Comparison of ENCODE assay signal across 1 cellular context in genomic region chr12:31518680-31519227, GRCh38.
TF ChIP-seq lines count a peak whose summit lies in the region.

No MANE protein-coding gene starts in this region.

TF ChIP-seq in HEK293, 187 proteins besides CTCF, POLR2A, EP300 and RAD21 (continued from another document):
- TF ChIP-seq PRDM2 (tag by site-specific recombination; IDR thresholded peaks at IDR 0.05; ENCODE audit: borderline replicate concordance) (no peak), ZNF184 (tag by site-specific recombination; IDR thresholded peaks at IDR 0.05) (0 out of 2 replicates have a peak, but pooled peaks have one; percentile 16), KLF10 (tag by site-specific recombination; IDR thresholded peaks at IDR 0.05) (peak; percentile 45; the same call in 1 of the 2 replicates), ZFP41 (tag by site-specific recombination; IDR thresholded peaks at IDR 0.05; ENCODE audit: borderline replicate concordance) (no peak), ZBTB48 (tag by site-specific recombination; IDR thresholded peaks at IDR 0.05) (peak; percentile 64), MZF1 (tag by site-specific recombination; IDR thresholded peaks at IDR 0.05; ENCODE audit: borderline replicate concordance) (0 out of 2 replicates have a peak, but pooled peaks have one; percentile 23), ZNF280C (tag by site-specific recombination; IDR thresholded peaks at IDR 0.05) (no peak), ZNF571 (tag by site-specific recombination; IDR thresholded peaks at IDR 0.05) (no peak), ZNF660 (tag by site-specific recombination; IDR thresholded peaks at IDR 0.05) (peak; percentile 61; the same call in 1 of the 2 replicates), ZNF362 (tag by site-specific recombination; IDR thresholded peaks at IDR 0.05) (peak; percentile 91), ZNF629 (tag by site-specific recombination; IDR thresholded peaks at IDR 0.05) (peak; percentile 84), ZNF214 (tag by site-specific recombination; IDR thresholded peaks at IDR 0.05; ENCODE audit: borderline replicate concordance) (no peak), WT1 (tag by site-specific recombination; IDR thresholded peaks at IDR 0.05) (peak; percentile 74), ZNF24 (tag by site-specific recombination; IDR thresholded peaks at IDR 0.05) (peak; percentile 60; the same call in 1 of the 2 replicates), ZEB2 (tag by site-specific recombination; IDR thresholded peaks at IDR 0.05) (peak; percentile 54), ZNF354C (tag by site-specific recombination; IDR thresholded peaks at IDR 0.05; ENCODE audit: borderline replicate concordance, low read depth) (no peak), ZNF677 (tag by site-specific recombination; IDR thresholded peaks at IDR 0.05) (no peak), GLIS1 (tag by site-specific recombination; IDR thresholded peaks at IDR 0.05) (peak; percentile 37; the same call in 1 of the 2 replicates), OSR2 (tag by site-specific recombination; IDR thresholded peaks at IDR 0.05) (peak; percentile 34; the same call in 1 of the 2 replicates), TSHZ1 (tag by site-specific recombination; IDR thresholded peaks at IDR 0.05; ENCODE audit: borderline replicate concordance) (0 out of 2 replicates have a peak, but pooled peaks have one; percentile 50), ZNF133 (tag by site-specific recombination; IDR thresholded peaks at IDR 0.05) (0 out of 2 replicates have a peak, but pooled peaks have one; percentile 35), ZBTB21 (tag by site-specific recombination; IDR thresholded peaks at IDR 0.05) (peak; percentile 45), ZNF544 (tag by site-specific recombination; IDR thresholded peaks at IDR 0.05) (no peak), ZNF585B (tag by site-specific recombination; IDR thresholded peaks at IDR 0.05) (no peak), ZNF514 (tag by site-specific recombination; IDR thresholded peaks at IDR 0.05) (no peak), ZNF169 (tag by site-specific recombination; IDR thresholded peaks at IDR 0.05) (no peak), ZNF830 (tag by site-specific recombination; IDR thresholded peaks at IDR 0.05; ENCODE audit: low read depth) (no peak), ZNF426 (tag by site-specific recombination; IDR thresholded peaks at IDR 0.05) (no peak), ZBTB1 (tag by site-specific recombination; IDR thresholded peaks at IDR 0.05) (no peak), ZFP69B (tag by site-specific recombination; IDR thresholded peaks at IDR 0.05) (0 out of 2 replicates have a peak, but pooled peaks have one; percentile 17), ZBTB8A (tag by site-specific recombination; IDR thresholded peaks at IDR 0.05) (0 out of 2 replicates have a peak, but pooled peaks have one; percentile 9), FEZF1 (tag by site-specific recombination; IDR thresholded peaks at IDR 0.05) (peak; percentile 68), ZNF394 (tag by site-specific recombination; IDR thresholded peaks at IDR 0.05; ENCODE audit: borderline replicate concordance) (peak; percentile 40; the same call in 1 of the 2 replicates), ZNF335 (tag by site-specific recombination; conservative IDR thresholded peaks at IDR 0.05) (0 out of 2 replicates have a peak, but pooled peaks have one; percentile 23), ZNF248 (tag by site-specific recombination; IDR thresholded peaks at IDR 0.05) (no peak), OVOL3 (tag by site-specific recombination; IDR thresholded peaks at IDR 0.05) (no peak), ZNF561 (tag by site-specific recombination; IDR thresholded peaks at IDR 0.05; ENCODE audit: borderline replicate concordance) (0 out of 2 replicates have a peak, but pooled peaks have one; percentile 11), ZNF501 (tag by site-specific recombination; IDR thresholded peaks at IDR 0.05) (no peak), SALL2 (tag by site-specific recombination; IDR thresholded peaks at IDR 0.05; ENCODE audit: borderline replicate concordance) (no peak)
- TF ChIP-seq, protein P1, sequence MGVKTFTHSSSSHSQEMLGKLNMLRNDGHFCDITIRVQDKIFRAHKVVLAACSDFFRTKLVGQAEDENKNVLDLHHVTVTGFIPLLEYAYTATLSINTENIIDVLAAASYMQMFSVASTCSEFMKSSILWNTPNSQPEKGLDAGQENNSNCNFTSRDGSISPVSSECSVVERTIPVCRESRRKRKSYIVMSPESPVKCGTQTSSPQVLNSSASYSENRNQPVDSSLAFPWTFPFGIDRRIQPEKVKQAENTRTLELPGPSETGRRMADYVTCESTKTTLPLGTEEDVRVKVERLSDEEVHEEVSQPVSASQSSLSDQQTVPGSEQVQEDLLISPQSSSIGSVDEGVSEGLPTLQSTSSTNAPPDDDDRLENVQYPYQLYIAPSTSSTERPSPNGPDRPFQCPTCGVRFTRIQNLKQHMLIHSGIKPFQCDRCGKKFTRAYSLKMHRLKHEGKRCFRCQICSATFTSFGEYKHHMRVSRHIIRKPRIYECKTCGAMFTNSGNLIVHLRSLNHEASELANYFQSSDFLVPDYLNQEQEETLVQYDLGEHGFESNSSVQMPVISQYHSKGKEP (tag by site-specific recombination; IDR thresholded peaks at IDR 0.05): peak; percentile 100
- TF ChIP-seq, protein P2, sequence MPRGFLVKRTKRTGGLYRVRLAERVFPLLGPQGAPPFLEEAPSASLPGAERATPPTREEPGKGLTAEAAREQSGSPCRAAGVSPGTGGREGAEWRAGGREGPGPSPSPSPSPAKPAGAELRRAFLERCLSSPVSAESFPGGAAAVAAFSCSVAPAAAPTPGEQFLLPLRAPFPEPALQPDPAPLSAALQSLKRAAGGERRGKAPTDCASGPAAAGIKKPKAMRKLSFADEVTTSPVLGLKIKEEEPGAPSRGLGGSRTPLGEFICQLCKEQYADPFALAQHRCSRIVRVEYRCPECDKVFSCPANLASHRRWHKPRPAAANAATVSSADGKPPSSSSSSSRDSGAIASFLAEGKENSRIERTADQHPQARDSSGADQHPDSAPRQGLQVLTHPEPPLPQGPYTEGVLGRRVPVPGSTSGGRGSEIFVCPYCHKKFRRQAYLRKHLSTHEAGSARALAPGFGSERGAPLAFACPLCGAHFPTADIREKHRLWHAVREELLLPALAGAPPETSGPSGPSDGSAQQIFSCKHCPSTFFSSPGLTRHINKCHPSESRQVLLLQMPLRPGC (tag by site-specific recombination; IDR thresholded peaks at IDR 0.05): peak; percentile 61
- TF ChIP-seq, protein P3, sequence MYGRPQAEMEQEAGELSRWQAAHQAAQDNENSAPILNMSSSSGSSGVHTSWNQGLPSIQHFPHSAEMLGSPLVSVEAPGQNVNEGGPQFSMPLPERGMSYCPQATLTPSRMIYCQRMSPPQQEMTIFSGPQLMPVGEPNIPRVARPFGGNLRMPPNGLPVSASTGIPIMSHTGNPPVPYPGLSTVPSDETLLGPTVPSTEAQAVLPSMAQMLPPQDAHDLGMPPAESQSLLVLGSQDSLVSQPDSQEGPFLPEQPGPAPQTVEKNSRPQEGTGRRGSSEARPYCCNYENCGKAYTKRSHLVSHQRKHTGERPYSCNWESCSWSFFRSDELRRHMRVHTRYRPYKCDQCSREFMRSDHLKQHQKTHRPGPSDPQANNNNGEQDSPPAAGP (tag by site-specific recombination; IDR thresholded peaks at IDR 0.05): no peak
- TF ChIP-seq, protein P4, sequence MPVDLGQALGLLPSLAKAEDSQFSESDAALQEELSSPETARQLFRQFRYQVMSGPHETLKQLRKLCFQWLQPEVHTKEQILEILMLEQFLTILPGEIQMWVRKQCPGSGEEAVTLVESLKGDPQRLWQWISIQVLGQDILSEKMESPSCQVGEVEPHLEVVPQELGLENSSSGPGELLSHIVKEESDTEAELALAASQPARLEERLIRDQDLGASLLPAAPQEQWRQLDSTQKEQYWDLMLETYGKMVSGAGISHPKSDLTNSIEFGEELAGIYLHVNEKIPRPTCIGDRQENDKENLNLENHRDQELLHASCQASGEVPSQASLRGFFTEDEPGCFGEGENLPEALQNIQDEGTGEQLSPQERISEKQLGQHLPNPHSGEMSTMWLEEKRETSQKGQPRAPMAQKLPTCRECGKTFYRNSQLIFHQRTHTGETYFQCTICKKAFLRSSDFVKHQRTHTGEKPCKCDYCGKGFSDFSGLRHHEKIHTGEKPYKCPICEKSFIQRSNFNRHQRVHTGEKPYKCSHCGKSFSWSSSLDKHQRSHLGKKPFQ (tag by site-specific recombination; IDR thresholded peaks at IDR 0.05): no peak
